In the genomic region with DNA sequence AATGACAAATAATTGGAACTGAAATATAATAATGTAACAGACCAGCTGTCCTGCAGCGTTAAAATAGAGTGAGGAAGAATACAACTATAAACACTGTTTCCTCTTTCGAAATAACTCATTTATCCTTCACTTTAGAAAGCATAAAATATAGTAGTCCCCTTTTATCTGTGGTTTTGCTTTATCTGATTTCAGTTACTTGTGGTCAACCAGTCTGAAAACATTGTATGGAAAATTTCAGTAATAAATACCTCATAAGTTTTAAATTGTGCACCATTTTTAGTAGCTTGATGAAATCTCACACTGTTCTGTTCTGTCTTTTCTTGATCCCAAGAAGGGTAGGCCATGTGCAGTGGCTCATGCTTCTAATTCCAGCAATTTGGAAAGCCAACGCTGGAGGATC, we compare ENCODE assay signal across 12 cellular contexts. TPM values are rescaled to one million over a fixed set of nuclear protein-coding genes. Genes with fewer than 3 reads are reported as not detected.
A peak's percentile ranks its signal among the peaks of the same experiment; 100 is the strongest.
DNase-seq lines count a peak whose midpoint lies in the region; ATAC-seq and TF ChIP-seq lines count a peak whose summit lies in the region.
"Had no signal": no experiment of that assay in that cellular context is flagged by ENCODE, and none has a peak within 500 bp of the region (broad histone marks: within the 10 kb centered on the region; RNA-seq: fewer than 3 reads in every experiment).

No MANE protein-coding gene starts in this region.

- H3K36me3 ChIP-seq in heart right ventricle, result no peaks in the 10 kb centered on the region
- H3K36me3 ChIP-seq: cardiac muscle cell had no signal

- ATAC-seq in GM18511 (IDR thresholded peaks at IDR 0.05; ENCODE audit: unreplicated experiment) (peak; percentile 94), HG02678 (IDR thresholded peaks at IDR 0.05; ENCODE audit: unreplicated experiment) (peak; percentile 92), heart right ventricle (no peak)

- H3K27ac ChIP-seq in heart right ventricle, result no peak overlapping the region
- H3K27ac ChIP-seq: cardiac muscle cell had no signal

- peaks cover 2% of the 10 kb centered on the region for H3K27me3 Mint-ChIP-seq in activated naive CD4-positive, alpha-beta T cell treated with anti-CD3 and anti-CD28 coated beads for 36 hours (ENCODE audit: low read depth)

- H3K4me3 Mint-ChIP-seq in activated naive CD4-positive, alpha-beta T cell treated with anti-CD3 and anti-CD28 coated beads for 36 hours, result no peak overlapping the region
- H3K4me3 Mint-ChIP-seq: nephron progenitor cell had no signal

- DNase-seq in Kasumi-1 (lab: John Stamatoyannopoulos, UW) (peak; percentile 6 to 24), choroid plexus epithelial cell (ENCODE audit: low read depth) (peak; percentile 67), NCI-H1417 treated with DMSO at 0.1 percent for 48 hours (lab: John Stamatoyannopoulos, UW) (no peak), occipital lobe (lab: John Stamatoyannopoulos, UW) (no peak), heart right ventricle (no peak)
- no peak for DNase-seq in activated naive CD4-positive, alpha-beta T cell treated with anti-CD3 and anti-CD28 coated beads for 36 hours
- DNase-seq: activated CD4-positive, CD25-positive, alpha-beta regulatory T cell treated with anti-CD3 and anti-CD28 coated beads, Interleukin-2, amount 50 U/mL, for 72 hours; hypothalamus; nephron progenitor cell had no signal

- no peaks in the 10 kb centered on the region for H3K9me3 Mint-ChIP-seq in activated naive CD4-positive, alpha-beta T cell treated with anti-CD3 and anti-CD28 coated beads for 36 hours

- H3K4me3 ChIP-seq in choroid plexus epithelial cell (ENCODE audit: low read depth, low read length), result no peak overlapping the region
- no peak overlapping the region for H3K4me3 ChIP-seq in heart right ventricle
- H3K4me3 ChIP-seq: cardiac muscle cell had no signal

- H3K4me1 ChIP-seq in heart right ventricle, result no peaks in the 10 kb centered on the region

- intact Hi-C loops in activated naive CD4-positive, alpha-beta T cell treated with anti-CD3 and anti-CD28 coated beads for 36 hours (cut with micrococcal nuclease), result no loop called here
- intact Hi-C loops in heart right ventricle (cut with DNase I), result no loop called here

- TF ChIP-seq CTCF in choroid plexus epithelial cell (conservative IDR thresholded peaks at IDR 0.05; ENCODE audit: low read depth, low read length), result no peak
- TF ChIP-seq CTCF in heart right ventricle (IDR thresholded peaks at IDR 0.05), result no peak

- WGBS in heart right ventricle, 2 donors, result 56 to 62% methylated on average over 3 of the region's 3 CpGs

- peaks cover 6% of the 10 kb centered on the region for H3K4me1 Mint-ChIP-seq in activated naive CD4-positive, alpha-beta T cell treated with anti-CD3 and anti-CD28 coated beads for 36 hours (ENCODE audit: low read depth)
- H3K4me1 Mint-ChIP-seq: nephron progenitor cell had no signal

- CTCF ChIA-PET in activated naive CD4-positive, alpha-beta T cell treated with anti-CD3 and anti-CD28 coated beads for 36 hours (lab: Charles Lee), result no interaction called here

- no peak overlapping the region for H3K27ac Mint-ChIP-seq in activated naive CD4-positive, alpha-beta T cell treated with anti-CD3 and anti-CD28 coated beads for 36 hours
- H3K27ac Mint-ChIP-seq: nephron progenitor cell had no signal

- no peaks in the 10 kb centered on the region for H3K9me3 ChIP-seq in heart right ventricle

- H3K36me3 Mint-ChIP-seq in activated naive CD4-positive, alpha-beta T cell treated with anti-CD3 and anti-CD28 coated beads for 36 hours (ENCODE audit: low read depth), result no peaks in the 10 kb centered on the region

- H3K27me3 ChIP-seq in heart right ventricle, result no peaks in the 10 kb centered on the region
- H3K27me3 ChIP-seq: cardiac muscle cell had no signal

RNA-seq across cellular contexts. Expression of a gene that starts 31.6 kb away (rescaled TPM):
- total RNA-seq in occipital lobe, result 17.8 TPM
- 10 to 100 TPM; 18.8 to 20.3 TPM for total RNA-seq in activated naive CD4-positive, alpha-beta T cell treated with anti-CD3 and anti-CD28 coated beads for 36 hours
- 10 to 100 TPM in 3 of 10 donors, 1 to 10 TPM in 7; 6.9 to 10.9 (median 8.7) TPM for total RNA-seq in heart right ventricle
- polyA plus RNA-seq in heart right ventricle, result 1 to 10 TPM; 5.1 to 6.5 TPM

Comparison
In these comparisons a context has a peak if more than half of its experiments do, and no peak if none do; other contexts are left out.
1. ATAC-seq: peak in GM18511 (single experiment) and HG02678 (single experiment); none in heart right ventricle (0 of 8).
2. DNase-seq: peak in Kasumi-1 (2 of 2) and choroid plexus epithelial cell (single experiment); none in NCI-H1417 treated with DMSO at 0.1 percent for 48 hours (single experiment), occipital lobe (single experiment), activated naive CD4-positive, alpha-beta T cell treated with anti-CD3 and anti-CD28 coated beads for 36 hours (single experiment) and heart right ventricle (0 of 2).